ENCODE assay signal across 19 cellular contexts in genomic region chr13:68369739-68370138, GRCh38.
DNase-seq lines count a peak whose midpoint lies in the region; ATAC-seq and TF ChIP-seq lines count a peak whose summit lies in the region.
"Had no signal": no experiment of that assay in that cellular context is flagged by ENCODE, and none has a peak within 500 bp of the region (broad histone marks: within the 10 kb centered on the region; RNA-seq: fewer than 3 reads in every experiment).

No MANE protein-coding gene starts in this region.

- H3K27me3 Mint-ChIP-seq in HFFc6 (ENCODE audit: insufficient read depth) = no peaks in the 10 kb centered on the region; the same call in 1 of the 2 replicates
- H3K27me3 Mint-ChIP-seq: activated naive CD8-positive, alpha-beta T cell; B cell; naive thymus-derived CD4-positive, alpha-beta T cell; stimulated activated memory B cell treated with anti-CD40 and anti-IgM and Interleukin-4, amounts not matched to agents 10 μg/mL and 1 μg/mL and 100 μg/mL, for 72 hours had no signal

- H3K9me3 Mint-ChIP-seq in HFFc6 = peaks cover 56% of the 10 kb centered on the region
- H3K9me3 Mint-ChIP-seq: stimulated activated memory B cell treated with anti-CD40 and anti-IgM and Interleukin-4, amounts not matched to agents 10 μg/mL and 1 μg/mL and 100 μg/mL, for 72 hours had no signal

- no peak for TF ChIP-seq CTCF in HFFc6 (IDR thresholded peaks at IDR 0.05)

- no peaks in the 10 kb centered on the region for H3K4me1 Mint-ChIP-seq in HFFc6 (ENCODE audit: low read depth)
- H3K4me1 Mint-ChIP-seq: B cell; naive thymus-derived CD4-positive, alpha-beta T cell; stimulated activated memory B cell treated with anti-CD40 and anti-IgM and Interleukin-4, amounts not matched to agents 10 μg/mL and 1 μg/mL and 100 μg/mL, for 72 hours had no signal

- DNase-seq in DMS153 (lab: John Stamatoyannopoulos, UW) (peak; percentile 79), HT-29 (ENCODE audit: low spot score) (peak; percentile 84), NCI-H748 treated with DMSO at 0.1 percent for 48 hours (lab: John Stamatoyannopoulos, UW) (peak; percentile 61), glomerular visceral epithelial cell (ENCODE audit: extremely low spot score) (peak; percentile 68), COLO829 (ENCODE audit: low spot score) (no peak), HFFc6 (no peak)
- DNase-seq in activated CD4-positive, alpha-beta T cell treated with anti-CD3 and anti-CD28 coated beads, Interleukin-2, amount 50 U/mL, for 4 hours = no peak
- DNase-seq: activated CD8-positive, alpha-beta memory T cell treated with anti-CD3 and anti-CD28 coated beads, Interleukin-2, amount 50 U/mL, for 4 hours; EL; MG63; naive thymus-derived CD4-positive, alpha-beta T cell; right cardiac atrium; stimulated activated CD4-positive, alpha-beta T cell treated with anti-CD3 and anti-CD28 coated beads, Interleukin-4, amount 100 ng/mL, for 4 hours had no signal

- no peak overlapping the region for H3K27ac Mint-ChIP-seq in HFFc6
- H3K27ac Mint-ChIP-seq: activated naive CD8-positive, alpha-beta T cell; B cell; naive thymus-derived CD4-positive, alpha-beta T cell; stimulated activated memory B cell treated with anti-CD40 and anti-IgM and Interleukin-4, amounts not matched to agents 10 μg/mL and 1 μg/mL and 100 μg/mL, for 72 hours had no signal

- ATAC-seq in HG02642 (IDR thresholded peaks at IDR 0.05; ENCODE audit: poor library complexity, unreplicated experiment) = no peak
- ATAC-seq: left lobe of liver; naive thymus-derived CD4-positive, alpha-beta T cell; right cardiac atrium; SK-N-SH treated with all-trans-retinoic acid at 6 μM for 48 hours; stimulated activated memory B cell treated with anti-CD40 and anti-IgM and Interleukin-4, amounts not matched to agents 10 μg/mL and 1 μg/mL and 100 μg/mL, for 72 hours had no signal

- H3K36me3 Mint-ChIP-seq in HFFc6 (ENCODE audit: low read depth) = no peaks in the 10 kb centered on the region; the same call in 1 of the 2 replicates
- H3K36me3 Mint-ChIP-seq: activated naive CD8-positive, alpha-beta T cell; naive thymus-derived CD4-positive, alpha-beta T cell; stimulated activated memory B cell treated with anti-CD40 and anti-IgM and Interleukin-4, amounts not matched to agents 10 μg/mL and 1 μg/mL and 100 μg/mL, for 72 hours had no signal

- H3K4me3 Mint-ChIP-seq in HFFc6 = no peak overlapping the region
- H3K4me3 Mint-ChIP-seq: activated naive CD8-positive, alpha-beta T cell; B cell; naive thymus-derived CD4-positive, alpha-beta T cell; stimulated activated memory B cell treated with anti-CD40 and anti-IgM and Interleukin-4, amounts not matched to agents 10 μg/mL and 1 μg/mL and 100 μg/mL, for 72 hours had no signal

Comparison
In these comparisons a context has a peak if more than half of its experiments do, and no peak if none do; other contexts are left out.
1. DNase-seq: peak in DMS153 (single experiment), HT-29 (single experiment), NCI-H748 treated with DMSO at 0.1 percent for 48 hours (single experiment) and glomerular visceral epithelial cell (single experiment); none in COLO829 (single experiment), HFFc6 (single experiment) and activated CD4-positive, alpha-beta T cell treated with anti-CD3 and anti-CD28 coated beads, Interleukin-2, amount 50 U/mL, for 4 hours (0 of 2).